8 cellular contexts compared by ENCODE assay signal in genomic region chr11:113305440-113306336, GRCh38. TPM values are rescaled to one million over a fixed set of nuclear protein-coding genes. Genes with fewer than 3 reads are reported as not detected.
DNase-seq lines count a peak whose midpoint lies in the region; ATAC-seq and TF ChIP-seq lines count a peak whose summit lies in the region.

No MANE protein-coding gene starts in this region.

- CTCF ChIA-PET in IMR-90 (lab: Yijun Ruan, JAX): interaction anchor here (0.6 to 2.6 kb wide), 7 partner anchors 187 to 548 kb away, joined by 3 to 19 read pairs (median 3); no protein-coding TSS in a partner anchor

- peak overlapping the region; percentile 84 for H2AFZ ChIP-seq in IMR-90 (replicated peaks; ENCODE audit: low read length, poor library complexity)

- H3K56ac ChIP-seq in IMR-90 (ENCODE audit: extremely low read depth, insufficient read depth, low read length): no peak overlapping the region

- peaks cover 6 to 16% (median 16%) of the 10 kb centered on the region in 3 donors for H3K27me3 Mint-ChIP-seq in CD14-positive monocyte (ENCODE audit: low read depth in 3 of 3)

- H3K18ac ChIP-seq in IMR-90 (ENCODE audit: low read depth, low read length): no peak overlapping the region

- no peaks in the 10 kb centered on the region for H3K36me3 Mint-ChIP-seq in CD14-positive monocyte

- H3K4me1 ChIP-seq in IMR-90 (ENCODE audit: control insufficient read depth, insufficient read depth, low read length): no peaks in the 10 kb centered on the region

- no peak overlapping the region for H3K27ac Mint-ChIP-seq in CD14-positive monocyte

- in situ Hi-C loops in IMR-90 (cut with MboI; ENCODE audit: low sequenced_read_pairs): loop anchor here (5.0 kb wide), 1 partner anchor 227 kb away; no protein-coding TSS in a partner anchor

- H2AK5ac ChIP-seq in IMR-90 (ENCODE audit: low read depth, low read length): no peak overlapping the region

- no peak overlapping the region for H3K4me3 ChIP-seq in IMR-90 (ENCODE audit: insufficient read depth, low read depth, low read length)

- no peak overlapping the region for H2BK15ac ChIP-seq in IMR-90 (ENCODE audit: low read depth, low read length)

- H3K27ac ChIP-seq in IMR-90 (ENCODE audit: insufficient read depth, low read length): no peak overlapping the region

- no peak overlapping the region for H2AK9ac ChIP-seq in IMR-90 (replicated peaks; ENCODE audit: low read depth, low read length, poor library complexity)

- no peak overlapping the region for H2BK20ac ChIP-seq in IMR-90 (ENCODE audit: low read depth, low read length)

- H3K27me3 ChIP-seq in IMR-90 (ENCODE audit: control insufficient read depth, insufficient read depth, low read length): peaks cover 3% of the 10 kb centered on the region; the same call in 1 of the 2 replicates

- intact Hi-C loops in CD14-positive monocyte (cut with micrococcal nuclease) (loop anchor here (2.0 to 10.0 kb wide), 2 partner anchors 227 to 489 kb away; no protein-coding TSS in a partner anchor), IMR-90 (cut with micrococcal nuclease) (loop anchor here (1.0 to 5.0 kb wide), 5 partner anchors 189 to 957 kb away; no protein-coding TSS in a partner anchor)

- no peak overlapping the region for H2BK120ac ChIP-seq in IMR-90 (ENCODE audit: low read depth, low read length)

- no peaks in the 10 kb centered on the region for H3K79me1 ChIP-seq in IMR-90 (ENCODE audit: low read depth in 1 of 2, low read length in 2 of 2)

- no peaks in the 10 kb centered on the region for H3K36me3 ChIP-seq in IMR-90 (ENCODE audit: control insufficient read depth, insufficient read depth, low read length)

- H3K9ac ChIP-seq in IMR-90 (ENCODE audit: low read depth, low read length): no peak overlapping the region

- TF ChIP-seq CTCF in CD14-positive monocyte (IDR thresholded peaks at IDR 0.05) (peak; percentile 83), IMR-90 (conservative IDR thresholded peaks at IDR 0.05; ENCODE audit: low read depth, low read length) (peak; percentile 96)

- H4K91ac ChIP-seq in IMR-90 (ENCODE audit: insufficient read depth, low read depth, low read length): no peak overlapping the region

- H3K9me3 ChIP-seq in IMR-90 (ENCODE audit: control insufficient read depth, insufficient read depth, low read length): no peaks in the 10 kb centered on the region

- no peak overlapping the region for H3K4me2 ChIP-seq in IMR-90 (ENCODE audit: low read depth, low read length)

- H3K14ac ChIP-seq in IMR-90 (replicated peaks; ENCODE audit: low read depth, low read length): no peak overlapping the region

- H3K9me3 Mint-ChIP-seq in CD14-positive monocyte: no peaks in the 10 kb centered on the region

- DNase-seq in CD14-positive monocyte (ENCODE audit: low spot score) (peak; percentile 59), IMR-90 (peak; percentile 51), RPMI8226 (peak; percentile 86), glomerular visceral epithelial cell (ENCODE audit: extremely low spot score) (peak; percentile 70), pons (ENCODE audit: low spot score) (peak; percentile 81), ureter (ENCODE audit: low spot score) (peak; percentile 77)
- DNase-seq in activated gamma-delta T cell treated with anti-CD3 and anti-CD28 coated beads, Interleukin-2, amount 50 U/mL, for 16 hours (ENCODE audit: low read depth): peak; percentile 40

- no peak overlapping the region for H3K4ac ChIP-seq in IMR-90 (ENCODE audit: low read depth, low read length)

- no peak overlapping the region for H3K23ac ChIP-seq in IMR-90 (ENCODE audit: low read depth, low read length)

- peak; percentile 51; the same call in 1 of the 2 replicates for TF ChIP-seq POLR2A in IMR-90 (IDR thresholded peaks at IDR 0.05; ENCODE audit: low read depth, low read length)

- POLR2A ChIA-PET in IMR-90 (lab: Charles Lee; ENCODE audit: unreplicated experiment): no interaction called here

- peak overlapping the region in 1 of 2 donors; percentile 52 for H3K4me3 Mint-ChIP-seq in CD14-positive monocyte

- dilution Hi-C loops in IMR-90 (cut with HindIII; ENCODE audit: low sequenced_read_pairs, unreplicated experiment): no loop called here

- no peak overlapping the region for H4K5ac ChIP-seq in IMR-90 (ENCODE audit: low read depth, low read length)

- ATAC-seq in GM19324 (IDR thresholded peaks at IDR 0.05; ENCODE audit: low FRiP score, unreplicated experiment): peak; percentile 72
- ATAC-seq in IMR-90 (ENCODE audit: low read depth): peak; percentile 99

- H3K9me1 ChIP-seq in IMR-90 (ENCODE audit: insufficient read depth, low read length): no peaks in the 10 kb centered on the region

- peak; percentile 99 for TF ChIP-seq RAD21 in IMR-90 (IDR thresholded peaks at IDR 0.05; ENCODE audit: low read length)

- no peaks in the 10 kb centered on the region for H4K20me1 ChIP-seq in IMR-90 (ENCODE audit: insufficient read depth, low read length)

- H4K8ac ChIP-seq in IMR-90 (ENCODE audit: low read depth in 2 of 2, low read length in 2 of 2): no peak overlapping the region

- no TSS peak for BruUV-seq in IMR-90 (replicated peaks; lab: Mats Ljungman, UMichigan)

- WGBS in IMR-90 (ENCODE audit: extremely low coverage in 2 of 2, insufficient read length in 1 of 2), 2 experiments: 5% methylated on average over 3 of the region's 12 CpGs; no CpG with 5 or more reads in 1 of the 2 experiments

- no peaks in the 10 kb centered on the region for H3K4me1 Mint-ChIP-seq in CD14-positive monocyte

- no peak overlapping the region for H2BK5ac ChIP-seq in IMR-90 (ENCODE audit: low read depth, low read length, poor library complexity, severe bottlenecking)

TF ChIP-seq in IMR-90, 13 proteins besides CTCF, POLR2A, EP300 and RAD21:
- TF ChIP-seq SMC3 (IDR thresholded peaks at IDR 0.05; ENCODE audit: low read depth, low read length): peak; percentile 86
- TF ChIP-seq ELK1 (IDR thresholded peaks at IDR 0.05; ENCODE audit: borderline replicate concordance, low read depth, low read length): no peak
- TF ChIP-seq RFX5 (IDR thresholded peaks at IDR 0.05; ENCODE audit: low read depth, low read length): no peak
- no peak for TF ChIP-seq CHD1 (IDR thresholded peaks at IDR 0.05; ENCODE audit: low read depth, low read length)
- TF ChIP-seq NFE2L2 (IDR thresholded peaks at IDR 0.05; ENCODE audit: low read depth, low read length): no peak
- TF ChIP-seq RCOR1 (IDR thresholded peaks at IDR 0.05; ENCODE audit: insufficient replicate concordance, low read length): no peak

RNA-seq across cellular contexts. Expression of gene TTC12, which starts 8.7 kb away (rescaled TPM):
- polyA plus RNA-seq in CD14-positive monocyte (1 to 10 TPM; 1.7 to 2.4 TPM), IMR-90 (2012; rRNA removed) (10.0 and 10.7 TPM in 2 replicates)
- total RNA-seq in IMR-90 (2012; rRNA removed) (14.4 and 14.7 TPM in 2 replicates), ureter (59.3 TPM)
- polyA plus RNA-seq in IMR-90 (2012; cell fraction: cytosol; rRNA removed): 5.8 and 7.7 TPM in 2 replicates
- 17.1 and 26.5 TPM in 2 replicates for polyA plus RNA-seq in IMR-90 (2012; cell fraction: nucleus; rRNA removed; ENCODE audit: low replicate concordance)
